ENCODE assay signal across 16 cellular contexts in genomic region chr3:74636981-74637380, GRCh38. TPM values are rescaled to one million over a fixed set of nuclear protein-coding genes. Genes with fewer than 3 reads are reported as not detected.
A peak's percentile ranks its signal among the peaks of the same experiment; 100 is the strongest.
DNase-seq lines count a peak whose midpoint lies in the region; ATAC-seq, FAIRE-seq and TF ChIP-seq lines count a peak whose summit lies in the region.
"Had no signal": no experiment of that assay in that cellular context is flagged by ENCODE, and none has a peak within 500 bp of the region (broad histone marks: within the 10 kb centered on the region; RNA-seq: fewer than 3 reads in every experiment).

No MANE protein-coding gene starts in this region.

- H4K20me1 ChIP-seq in astrocyte (ENCODE audit: insufficient read depth, low read length) (no peaks in the 10 kb centered on the region), osteoblast (ENCODE audit: insufficient read depth, low read length) (no peaks in the 10 kb centered on the region)

- H3K27ac ChIP-seq in astrocyte (ENCODE audit: low read depth, low read length) (no peak overlapping the region), osteoblast (ENCODE audit: low read depth, low read length) (no peak overlapping the region)
- H3K27ac ChIP-seq: C4-2B had no signal

- peak overlapping the region; percentile 75 for H3K27ac Mint-ChIP-seq in astrocyte (ENCODE audit: unreplicated experiment)
- H3K27ac Mint-ChIP-seq: CD4-positive, alpha-beta memory T cell had no signal

- H3K36me3 ChIP-seq in astrocyte (ENCODE audit: insufficient read depth, low read length): no peaks in the 10 kb centered on the region
- H3K36me3 ChIP-seq in osteoblast (ENCODE audit: insufficient read depth, low read length): no peaks in the 10 kb centered on the region
- H3K36me3 ChIP-seq: BE2C had no signal

- H3K4me2 ChIP-seq in astrocyte (ENCODE audit: low read length): no peak overlapping the region
- no peak overlapping the region for H3K4me2 ChIP-seq in osteoblast (ENCODE audit: insufficient read depth, low read length)

- H3K36me3 Mint-ChIP-seq in astrocyte (ENCODE audit: low read depth, unreplicated experiment): no peaks in the 10 kb centered on the region
- H3K36me3 Mint-ChIP-seq: CD4-positive, alpha-beta memory T cell had no signal

- TF ChIP-seq CTCF in astrocyte (IDR thresholded peaks at IDR 0.05; ENCODE audit: insufficient read depth, low read depth, low read length): no peak
- no peak for TF ChIP-seq CTCF in foreskin fibroblast (IDR thresholded peaks at IDR 0.05; ENCODE audit: low read depth, low read length)
- TF ChIP-seq CTCF in osteoblast (IDR thresholded peaks at IDR 0.05; ENCODE audit: extremely low read depth, low read depth, low read length): no peak

- no peaks in the 10 kb centered on the region for H3K4me1 ChIP-seq in astrocyte (ENCODE audit: insufficient read depth, low read length)
- no peaks in the 10 kb centered on the region for H3K4me1 ChIP-seq in osteoblast (ENCODE audit: insufficient read depth, low read length)
- H3K4me1 ChIP-seq: BE2C had no signal

- H2AFZ ChIP-seq in astrocyte (ENCODE audit: low read depth, low read length): no peak overlapping the region
- H2AFZ ChIP-seq in osteoblast (ENCODE audit: low read length): no peak overlapping the region

- H3K27me3 Mint-ChIP-seq in astrocyte (ENCODE audit: low read depth, unreplicated experiment): no peaks in the 10 kb centered on the region
- H3K27me3 Mint-ChIP-seq: CD4-positive, alpha-beta memory T cell had no signal

- H3K9me3 ChIP-seq in astrocyte (ENCODE audit: insufficient read depth, low read depth, low read length) (no peaks in the 10 kb centered on the region), osteoblast (ENCODE audit: low read depth, low read length) (no peaks in the 10 kb centered on the region)
- H3K9me3 ChIP-seq: BE2C had no signal

- H3K79me2 ChIP-seq in astrocyte (ENCODE audit: insufficient read depth, low read length) (no peaks in the 10 kb centered on the region), osteoblast (ENCODE audit: insufficient read depth, low read length) (no peaks in the 10 kb centered on the region)

- no peak for FAIRE-seq in astrocyte (lab: Jason Lieb, UNC)
- FAIRE-seq: GM12892, H54 had no signal

- H3K9me3 Mint-ChIP-seq in astrocyte (ENCODE audit: unreplicated experiment): no peaks in the 10 kb centered on the region

- H3K27me3 ChIP-seq in astrocyte (ENCODE audit: insufficient read depth, low read length): no peaks in the 10 kb centered on the region
- H3K27me3 ChIP-seq in osteoblast (ENCODE audit: insufficient read depth, low read length): no peaks in the 10 kb centered on the region
- H3K27me3 ChIP-seq: BE2C had no signal

- no peak for ATAC-seq in HG03097 (IDR thresholded peaks at IDR 0.05; ENCODE audit: low FRiP score, unreplicated experiment)

- peaks cover 16% of the 10 kb centered on the region for H3K4me1 Mint-ChIP-seq in astrocyte (ENCODE audit: low read depth, unreplicated experiment)
- H3K4me1 Mint-ChIP-seq: CD4-positive, alpha-beta memory T cell had no signal

- H3K4me3 Mint-ChIP-seq in astrocyte (ENCODE audit: unreplicated experiment): no peak overlapping the region
- H3K4me3 Mint-ChIP-seq: CD4-positive, alpha-beta memory T cell had no signal

- H3K4me3 ChIP-seq in astrocyte (ENCODE audit: insufficient read depth, low read depth, low read length): no peak overlapping the region
- H3K4me3 ChIP-seq in foreskin fibroblast (ENCODE audit: low read depth in 1 of 2, low read length in 2 of 2): no peak overlapping the region
- H3K4me3 ChIP-seq in osteoblast (ENCODE audit: insufficient read depth, low read length): no peak overlapping the region

- DNase-seq in EH (ENCODE audit: low read depth) (peak; percentile 34), astrocyte (ENCODE audit: low read depth) (peak; percentile 37), foreskin fibroblast (peak; percentile 64 to 75), UCSD-AML1 (lab: John Stamatoyannopoulos, UW; ENCODE audit: unreplicated experiment) (no peak), osteoblast (ENCODE audit: insufficient read length, low spot score, missing footprints) (no peak)
- no peak for DNase-seq in activated CD4-positive, alpha-beta T cell treated with anti-CD3 and anti-CD28 coated beads, Interleukin-2, amount 50 U/mL, for 1 hour
- DNase-seq: ACHN; BE2C; CD4-positive, alpha-beta memory T cell; DMS79; GDM1 had no signal

- H3K9ac ChIP-seq in astrocyte (ENCODE audit: low read length): no peak overlapping the region

RNA-seq across cellular contexts. Expression of gene CNTN3, which starts 22.5 kb away (rescaled TPM):
- total RNA-seq in astrocyte (0.50 and 0.91 TPM in 2 replicates), osteoblast (0.29 and 0.36 TPM in 2 replicates)
- total RNA-seq: A172; CD4-positive, alpha-beta memory T cell had no signal

Comparison
In these comparisons a context has a peak if more than half of its experiments do, and no peak if none do; other contexts are left out.
1. DNase-seq: peak in EH (single experiment), astrocyte (single experiment) and foreskin fibroblast (2 of 2); none in UCSD-AML1 (single experiment), osteoblast (single experiment) and activated CD4-positive, alpha-beta T cell treated with anti-CD3 and anti-CD28 coated beads, Interleukin-2, amount 50 U/mL, for 1 hour (single experiment).